Comparison of ENCODE assay signal across 17 cellular contexts in genomic region chr10:61188691-61189090, GRCh38.
DNase-seq lines count a peak whose midpoint lies in the region; ATAC-seq and TF ChIP-seq lines count a peak whose summit lies in the region.
"Had no signal": no experiment of that assay in that cellular context is flagged by ENCODE, and none has a peak within 500 bp of the region (broad histone marks: within the 10 kb centered on the region; RNA-seq: fewer than 3 reads in every experiment).

No MANE protein-coding gene starts in this region.

- no peak overlapping the region for H2BK20ac ChIP-seq in IMR-90 (ENCODE audit: low read depth, low read length)

- no peak for TF ChIP-seq RAD21 in IMR-90 (IDR thresholded peaks at IDR 0.05; ENCODE audit: low read length)

- intact Hi-C loops in IMR-90 (cut with micrococcal nuclease), result no loop called here
- intact Hi-C loops in ascending aorta (cut with DNase I), result loop anchor here (10.0 kb wide), 1 partner anchor 374 kb away; no protein-coding TSS in a partner anchor

- H3K9me3 Mint-ChIP-seq in WTC11, result peaks cover 26% of the 10 kb centered on the region

- no peak overlapping the region for H3K23ac ChIP-seq in IMR-90 (ENCODE audit: low read depth, low read length)
- no peak overlapping the region for H3K23ac ChIP-seq in mesendoderm (ENCODE audit: low read length)

- no peaks in the 10 kb centered on the region for H3K4me1 ChIP-seq in IMR-90 (ENCODE audit: control insufficient read depth, insufficient read depth, low read length)
- no peaks in the 10 kb centered on the region for H3K4me1 ChIP-seq in mesendoderm (ENCODE audit: control insufficient read depth, low read depth, low read length)
- H3K4me1 ChIP-seq in ascending aorta, result no peaks in the 10 kb centered on the region
- H3K4me1 ChIP-seq: Caco-2 had no signal

- no peak overlapping the region for H3K56ac ChIP-seq in IMR-90 (ENCODE audit: extremely low read depth, insufficient read depth, low read length)
- no peak overlapping the region for H3K56ac ChIP-seq in mesendoderm (ENCODE audit: low read length)

- H3K9me3 ChIP-seq in IMR-90 (ENCODE audit: control insufficient read depth, insufficient read depth, low read length) (peaks cover 3% of the 10 kb centered on the region; the same call in 1 of the 2 replicates), ascending aorta (no peaks in the 10 kb centered on the region)

- DNase-seq in Daoy (ENCODE audit: low read depth), result peak; percentile 1
- DNase-seq in IMR-90, result no peak
- no peak for DNase-seq in WTC11 (ENCODE audit: low spot score)
- DNase-seq in mesendoderm, result peak; percentile 53
- no peak for DNase-seq in ascending aorta (ENCODE audit: low spot score in 2 of 2)
- DNase-seq: ACHN; Caco-2; CD4-positive, CD25-positive, alpha-beta regulatory T cell; DMS53; HCEC 1CT; NCI-H1436; NCI-H2081 treated with DMSO at 0.1 percent for 48 hours; NCI-H526 treated with DMSO at 0.1 percent for 48 hours; T-cell had no signal

- H3K79me1 ChIP-seq in IMR-90 (ENCODE audit: low read depth in 1 of 2, low read length in 2 of 2) (no peaks in the 10 kb centered on the region), mesendoderm (ENCODE audit: low read length) (no peaks in the 10 kb centered on the region)

- H4K5ac ChIP-seq in IMR-90 (ENCODE audit: low read depth, low read length) (no peak overlapping the region), mesendoderm (ENCODE audit: low read length) (no peak overlapping the region)

- H3K27me3 ChIP-seq in IMR-90 (ENCODE audit: control insufficient read depth, insufficient read depth, low read length), result no peaks in the 10 kb centered on the region
- H3K27me3 ChIP-seq in mesendoderm (ENCODE audit: insufficient read depth, low read length, poor library complexity), result no peaks in the 10 kb centered on the region
- H3K27me3 ChIP-seq in ascending aorta, result no peaks in the 10 kb centered on the region

- no peak for TF ChIP-seq POLR2A in IMR-90 (IDR thresholded peaks at IDR 0.05; ENCODE audit: low read depth, low read length)

- H3K4me1 Mint-ChIP-seq in WTC11, result peaks cover 4% of the 10 kb centered on the region
- H3K4me1 Mint-ChIP-seq: CD4-positive, CD25-positive, alpha-beta regulatory T cell; T-cell had no signal

- H3K9ac ChIP-seq in IMR-90 (ENCODE audit: low read depth, low read length) (no peak overlapping the region), mesendoderm (ENCODE audit: low read length) (no peak overlapping the region)

- no peak overlapping the region for H3K14ac ChIP-seq in IMR-90 (replicated peaks; ENCODE audit: low read depth, low read length)

- H2BK5ac ChIP-seq in IMR-90 (ENCODE audit: low read depth, low read length, poor library complexity, severe bottlenecking) (no peak overlapping the region), mesendoderm (ENCODE audit: low read length) (no peak overlapping the region)

- no peaks in the 10 kb centered on the region for H3K9me1 ChIP-seq in IMR-90 (ENCODE audit: insufficient read depth, low read length)

- H2AK9ac ChIP-seq in IMR-90 (replicated peaks; ENCODE audit: low read depth, low read length, poor library complexity), result no peak overlapping the region

- dilution Hi-C loops in IMR-90 (cut with HindIII; ENCODE audit: low sequenced_read_pairs, unreplicated experiment), result no loop called here

- H2BK15ac ChIP-seq in IMR-90 (ENCODE audit: low read depth, low read length) (no peak overlapping the region; the same call in 2 of the 3 replicates), mesendoderm (replicated peaks; ENCODE audit: low read depth) (no peak overlapping the region)

- H3K4me3 Mint-ChIP-seq in WTC11, result no peak overlapping the region
- H3K4me3 Mint-ChIP-seq: CD4-positive, CD25-positive, alpha-beta regulatory T cell; T-cell had no signal

- no peak overlapping the region for H2BK120ac ChIP-seq in IMR-90 (ENCODE audit: low read depth, low read length)
- H2BK120ac ChIP-seq in mesendoderm (ENCODE audit: low read depth, low read length), result no peak overlapping the region

- no peak for ATAC-seq in IMR-90 (ENCODE audit: low read depth)
- ATAC-seq in WTC11, result peak; percentile 62
- ATAC-seq in GM18519 (IDR thresholded peaks at IDR 0.05; ENCODE audit: low FRiP score, unreplicated experiment), result no peak
- no peak for ATAC-seq in GM21526 (IDR thresholded peaks at IDR 0.05; ENCODE audit: low FRiP score, unreplicated experiment)
- ATAC-seq: K562, T-cell had no signal

- no peak overlapping the region for H3K27ac Mint-ChIP-seq in WTC11
- H3K27ac Mint-ChIP-seq: CD4-positive, CD25-positive, alpha-beta regulatory T cell; T-cell had no signal

- H3K18ac ChIP-seq in IMR-90 (ENCODE audit: low read depth, low read length) (no peak overlapping the region), mesendoderm (ENCODE audit: low read length) (no peak overlapping the region)

- no TSS peak for BruUV-seq in IMR-90 (replicated peaks; lab: Mats Ljungman, UMichigan)

- H4K8ac ChIP-seq in IMR-90 (ENCODE audit: low read depth in 2 of 2, low read length in 2 of 2) (no peak overlapping the region), mesendoderm (ENCODE audit: low read depth, low read length) (no peak overlapping the region)

- TF ChIP-seq CTCF in IMR-90 (conservative IDR thresholded peaks at IDR 0.05; ENCODE audit: low read depth, low read length) (no peak), WTC11 (IDR thresholded peaks at IDR 0.05) (no peak), ascending aorta (IDR thresholded peaks at IDR 0.05) (no peak)

- peaks cover 12% of the 10 kb centered on the region for H3K36me3 Mint-ChIP-seq in WTC11
- H3K36me3 Mint-ChIP-seq: CD4-positive, CD25-positive, alpha-beta regulatory T cell; T-cell had no signal

- CTCF ChIA-PET in IMR-90 (lab: Yijun Ruan, JAX), result no interaction called here
- CTCF ChIA-PET in WTC11 (lab: Charles Lee), result no interaction called here

- H4K20me1 ChIP-seq in IMR-90 (ENCODE audit: insufficient read depth, low read length), result no peaks in the 10 kb centered on the region

- POLR2A ChIA-PET in IMR-90 (lab: Charles Lee; ENCODE audit: unreplicated experiment) (no interaction called here), WTC11 (lab: Charles Lee) (no interaction called here)

- no peaks in the 10 kb centered on the region for H3K79me2 ChIP-seq in mesendoderm (ENCODE audit: control insufficient read depth, insufficient read depth, low read length)

- no peak overlapping the region for H2AK5ac ChIP-seq in IMR-90 (ENCODE audit: low read depth, low read length)
- no peak overlapping the region for H2AK5ac ChIP-seq in mesendoderm (ENCODE audit: low read length)

- no peaks in the 10 kb centered on the region for H3K36me3 ChIP-seq in IMR-90 (ENCODE audit: control insufficient read depth, insufficient read depth, low read length)
- no peaks in the 10 kb centered on the region for H3K36me3 ChIP-seq in mesendoderm (ENCODE audit: control insufficient read depth, insufficient read depth, low read length)
- H3K36me3 ChIP-seq in ascending aorta, result no peaks in the 10 kb centered on the region

- H3K27me3 Mint-ChIP-seq in WTC11 (ENCODE audit: low read depth), result no peaks in the 10 kb centered on the region
- H3K27me3 Mint-ChIP-seq: CD4-positive, CD25-positive, alpha-beta regulatory T cell had no signal

- in situ Hi-C loops in IMR-90 (cut with MboI; ENCODE audit: low sequenced_read_pairs), result no loop called here

- no peak overlapping the region for H3K27ac ChIP-seq in IMR-90 (ENCODE audit: insufficient read depth, low read length)
- H3K27ac ChIP-seq in mesendoderm (ENCODE audit: low read depth, low read length), result no peak overlapping the region
- no peak overlapping the region for H3K27ac ChIP-seq in ascending aorta

- H3K4me3 ChIP-seq in IMR-90 (ENCODE audit: insufficient read depth, low read depth, low read length), result no peak overlapping the region
- no peak overlapping the region for H3K4me3 ChIP-seq in mesendoderm (ENCODE audit: low read length)
- no peak overlapping the region for H3K4me3 ChIP-seq in ascending aorta
- H3K4me3 ChIP-seq: K562 had no signal

- no peak overlapping the region for H4K91ac ChIP-seq in IMR-90 (ENCODE audit: insufficient read depth, low read depth, low read length)

- H3K4ac ChIP-seq in IMR-90 (ENCODE audit: low read depth, low read length) (no peak overlapping the region), mesendoderm (ENCODE audit: low read depth, low read length) (no peak overlapping the region)

- H3K4me2 ChIP-seq in IMR-90 (ENCODE audit: low read depth, low read length) (no peak overlapping the region), mesendoderm (ENCODE audit: low read length) (no peak overlapping the region)

- peak overlapping the region; percentile 26 for H2AFZ ChIP-seq in IMR-90 (replicated peaks; ENCODE audit: low read length, poor library complexity)

TF ChIP-seq in IMR-90, 13 proteins besides CTCF, POLR2A, EP300 and RAD21 (continues in another document):
- TF ChIP-seq MXI1 (IDR thresholded peaks at IDR 0.05; ENCODE audit: borderline replicate concordance, low read depth, low read length), result no peak
- no peak for TF ChIP-seq SMC3 (IDR thresholded peaks at IDR 0.05; ENCODE audit: low read depth, low read length)
- TF ChIP-seq RCOR1 (IDR thresholded peaks at IDR 0.05; ENCODE audit: insufficient replicate concordance, low read length), result no peak
- no peak for TF ChIP-seq RFX5 (IDR thresholded peaks at IDR 0.05; ENCODE audit: low read depth, low read length)
- TF ChIP-seq NFE2L2 (IDR thresholded peaks at IDR 0.05; ENCODE audit: low read depth, low read length), result no peak
- no peak for TF ChIP-seq BHLHE40 (IDR thresholded peaks at IDR 0.05; ENCODE audit: low read depth, low read length)

TF ChIP-seq in WTC11, 78 proteins besides CTCF, POLR2A, EP300 and RAD21 (continues in another document):
- TF ChIP-seq NR2C2 (CRISPR knock-in tag; IDR thresholded peaks at IDR 0.05), result no peak
- no peak for TF ChIP-seq JUN (CRISPR knock-in tag; IDR thresholded peaks at IDR 0.05)
- no peak for TF ChIP-seq GRHL2 (CRISPR knock-in tag; IDR thresholded peaks at IDR 0.05; ENCODE audit: insufficient replicate concordance, severe bottlenecking)
- no peak for TF ChIP-seq MAX (CRISPR knock-in tag; IDR thresholded peaks at IDR 0.05)
- TF ChIP-seq ATF3 (CRISPR knock-in tag; conservative IDR thresholded peaks at IDR 0.05), result no peak
- no peak for TF ChIP-seq NR1H2 (CRISPR knock-in tag; IDR thresholded peaks at IDR 0.05)
- TF ChIP-seq ESRRA (CRISPR knock-in tag; IDR thresholded peaks at IDR 0.05; ENCODE audit: borderline replicate concordance), result no peak
- no peak for TF ChIP-seq MLX (CRISPR knock-in tag; IDR thresholded peaks at IDR 0.05)
- TF ChIP-seq EMX1 (CRISPR knock-in tag; IDR thresholded peaks at IDR 0.05), result no peak

Comparison
In these comparisons a context has a peak if more than half of its experiments do, and no peak if none do; other contexts are left out.
1. DNase-seq: peak in Daoy (single experiment) and mesendoderm (single experiment); none in IMR-90 (single experiment), WTC11 (single experiment) and ascending aorta (0 of 2).